Comparison of ENCODE assay signal across 8 cellular contexts in the genomic region with DNA sequence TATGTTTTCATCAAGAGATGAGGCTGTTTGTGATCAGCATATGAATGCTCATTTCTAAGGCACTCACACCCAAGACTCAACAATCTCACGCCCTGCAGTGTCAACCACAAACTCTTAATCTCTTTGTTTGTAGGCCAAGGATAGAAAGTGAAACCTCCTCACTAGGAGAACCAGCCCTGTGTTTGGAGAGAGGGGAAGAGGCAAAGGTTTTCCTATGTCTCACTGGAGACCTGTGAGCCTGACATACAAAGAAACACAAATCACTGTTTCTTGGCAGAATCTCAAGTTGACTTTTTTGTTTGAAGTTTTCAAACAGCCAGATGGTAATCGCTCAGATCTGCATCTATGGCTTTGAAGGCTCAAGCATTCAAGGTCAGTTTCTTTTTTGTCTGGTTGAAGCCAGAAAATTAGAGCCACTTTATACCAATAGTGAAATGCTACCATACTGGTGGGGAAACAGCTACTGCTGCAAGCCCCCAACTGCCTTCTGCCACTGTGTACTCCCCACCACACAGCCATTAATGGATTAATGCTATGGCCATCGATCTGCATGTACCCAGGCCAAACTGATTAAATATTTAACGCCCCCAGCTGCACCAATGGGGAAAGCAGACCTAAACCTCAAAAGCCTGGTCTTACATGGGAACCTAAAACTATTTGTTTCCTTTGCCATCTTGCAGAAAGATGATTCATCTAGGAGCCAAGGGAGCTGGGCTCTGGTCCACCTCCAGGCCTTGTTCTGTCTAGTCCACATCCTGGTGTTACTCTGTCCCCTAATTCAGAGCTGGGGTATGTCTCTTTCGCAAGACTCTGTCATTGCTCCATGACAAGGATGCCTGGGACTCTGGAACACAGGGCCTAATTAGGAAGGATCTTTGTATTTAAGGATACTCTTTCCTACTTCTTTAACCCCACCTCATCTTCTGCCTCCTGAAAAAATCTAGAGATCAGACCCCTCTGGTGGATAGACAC.
DNase-seq lines count a peak whose midpoint lies in the region; ATAC-seq lines count a peak whose summit lies in the region.

No MANE protein-coding gene starts in this region.

- peak; percentile 65 for ATAC-seq in GM18499 (IDR thresholded peaks at IDR 0.05; ENCODE audit: insufficient read depth, unreplicated experiment)
- ATAC-seq in HG02798 (IDR thresholded peaks at IDR 0.05; ENCODE audit: poor library complexity, unreplicated experiment) = peak; percentile 81

- DNase-seq in SW480 (ENCODE audit: low spot score) (peak; percentile 24), fibroblast of gingiva (ENCODE audit: low read depth) (peak; percentile 82), NCI-H2227 (lab: John Stamatoyannopoulos, UW; ENCODE audit: unreplicated experiment) (no peak), NCI-H524 treated with DMSO at 0.1 percent for 48 hours (lab: John Stamatoyannopoulos, UW) (no peak), NCI-H1694 (lab: John Stamatoyannopoulos, UW) (no peak)
- peak; percentile 9 to 12 for DNase-seq in stimulated activated CD8-positive, alpha-beta memory T cell treated with anti-CD3 and anti-CD28 coated beads, Interleukin-4, amount 100 ng/mL, for 4 hours (ENCODE audit: low read depth in 2 of 2, low spot score in 1 of 2)

Comparison
In these comparisons a context has a peak if more than half of its experiments do, and no peak if none do; other contexts are left out.
1. DNase-seq: peak in SW480 (single experiment), fibroblast of gingiva (single experiment) and stimulated activated CD8-positive, alpha-beta memory T cell treated with anti-CD3 and anti-CD28 coated beads, Interleukin-4, amount 100 ng/mL, for 4 hours (2 of 2); none in NCI-H2227 (single experiment), NCI-H524 treated with DMSO at 0.1 percent for 48 hours (single experiment) and NCI-H1694 (single experiment).